In genomic region chr15:89157061-89157460, GRCh38 we compare ENCODE assay signal across 30 cellular contexts.
"Had no signal": no experiment of that assay in that cellular context is flagged by ENCODE, and none has a peak within 500 bp of the region (broad histone marks: within the 10 kb centered on the region; RNA-seq: fewer than 3 reads in every experiment).

No MANE protein-coding gene starts in this region.

- H3K27ac ChIP-seq: brain microvascular endothelial cell, epithelial cell of prostate, esophagus squamous epithelium, WERI-Rb-1 had no signal

- H3K9me3 ChIP-seq: esophagus squamous epithelium had no signal

- FAIRE-seq: astrocyte, bronchial epithelial cell, endometrium, endothelial cell of umbilical vein had no signal

- DNase-seq: activated B cell treated with CpG ODN at 0.5 μM for 24 hours; activated CD4-positive, alpha-beta T cell treated with anti-CD3 and anti-CD28 coated beads for 48 hours; activated CD4-positive, alpha-beta T cell treated with anti-CD3 and anti-CD28 coated beads, Interleukin-2, amount 50 U/mL, for 1 hour; activated CD4-positive, alpha-beta T cell treated with anti-CD3 and anti-CD28 coated beads, Interleukin-2, amount 50 U/mL, for 48 hours; activated CD8-positive, alpha-beta memory T cell treated with anti-CD3 and anti-CD28 coated beads for 24 hours; activated CD8-positive, alpha-beta T cell treated with anti-CD3 and anti-CD28 coated beads for 36 hours; activated effector memory CD4-positive, alpha-beta T cell treated with Interleukin-2 at 50 U/mL for 16 hours; activated gamma-delta T cell treated with Interleukin-2 at 50 U/mL for 16 hours; activated naive CD4-positive, alpha-beta T cell treated with anti-CD3 and anti-CD28 coated beads, Interleukin-2, amount 50 U/mL, for 16 hours; activated naive CD4-positive, alpha-beta T cell treated with Interleukin-2 at 50 U/mL for 16 hours; activated T-cell treated with anti-CD3 and anti-CD28 coated beads, Interleukin-2, amount 50 U/mL, for 4 hours; amniotic stem cell; anterior cingulate cortex; brain microvascular endothelial cell; caudate nucleus; cortex of kidney; effector CD8-positive, alpha-beta T cell; esophagus squamous epithelium; foreskin melanocyte; head of caudate nucleus; T-cell; T1000; WERI-Rb-1 had no signal

- H3K4me3 ChIP-seq: esophagus squamous epithelium had no signal

- ATAC-seq: activated CD4-positive, CD25-positive, alpha-beta regulatory T cell treated with anti-CD3 and anti-CD28 coated beads, Interleukin-2, amount 50 U/mL, for 24 hours; activated CD8-positive, alpha-beta T cell treated with anti-CD3 and anti-CD28 coated beads for 36 hours; activated T-cell treated with anti-CD3 and anti-CD28 coated beads, Interleukin-2, amount 50 U/mL, for 4 hours; activated T-helper 17 cell treated with anti-CD3 and anti-CD28 coated beads, Interleukin-2, amount 50 U/mL, for 72 hours; T-cell had no signal

- H3K4me1 ChIP-seq: esophagus squamous epithelium had no signal

- H3K27me3 ChIP-seq: brain microvascular endothelial cell, esophagus squamous epithelium had no signal
